ENCODE assay signal across 8 cellular contexts in the genomic region with DNA sequence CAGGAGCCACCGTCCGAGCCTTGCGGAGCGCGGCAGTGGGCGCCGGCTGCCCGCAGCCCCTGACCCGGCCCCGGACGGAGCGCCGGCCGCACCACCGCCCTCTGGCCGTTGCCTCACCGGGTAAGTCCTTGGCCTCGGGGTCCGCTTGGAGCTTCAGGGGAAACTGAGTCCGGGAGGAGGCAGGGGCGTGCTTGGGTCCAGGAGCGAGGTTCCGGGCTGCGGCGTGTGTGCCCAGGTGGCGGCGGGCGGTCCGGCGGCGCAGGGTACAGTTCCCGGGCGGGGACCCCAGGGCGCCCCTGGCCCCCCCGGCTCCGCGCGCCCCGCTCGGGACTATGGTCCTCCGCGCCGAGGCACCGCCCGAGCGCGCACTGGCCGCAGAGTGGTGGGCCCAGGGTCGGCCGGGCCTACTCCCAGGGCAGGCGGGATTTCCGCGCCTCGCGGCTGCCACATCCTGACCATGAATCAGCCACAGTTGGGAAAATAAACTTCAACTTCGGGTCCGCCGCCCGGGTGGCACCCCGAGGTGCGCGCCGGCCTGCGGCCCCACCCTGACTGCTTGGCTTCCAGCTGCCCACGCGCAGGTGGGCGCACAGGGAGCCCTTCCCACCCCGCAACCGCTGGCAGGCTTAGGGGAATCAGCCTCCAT. TPM values are rescaled to one million over a fixed set of nuclear protein-coding genes. Genes with fewer than 3 reads are reported as not detected.
DNase-seq lines count a peak whose midpoint lies in the region; ATAC-seq and TF ChIP-seq lines count a peak whose summit lies in the region.

No MANE protein-coding gene starts in this region.

- H3K27me3 ChIP-seq in mononuclear cell (ENCODE audit: insufficient read depth, low read length) = no peaks in the 10 kb centered on the region

- H3K9me3 ChIP-seq in mononuclear cell (ENCODE audit: low read depth, low read length) = no peaks in the 10 kb centered on the region

- H3K4me3 ChIP-seq in NB4 (ENCODE audit: low read depth, low read length) = peak overlapping the region; percentile 67
- peak overlapping the region; percentile 87 for H3K4me3 ChIP-seq in choroid plexus epithelial cell (ENCODE audit: low read depth, low read length)
- peak overlapping the region; percentile 54 for H3K4me3 ChIP-seq in mononuclear cell (ENCODE audit: low read length)

- TF ChIP-seq POLR2A in NB4 (IDR thresholded peaks at IDR 0.05; ENCODE audit: extremely low read depth, insufficient read length) = no peak

- TF ChIP-seq CTCF in NB4 (IDR thresholded peaks at IDR 0.05; ENCODE audit: low read depth, low read length) = no peak
- no peak for TF ChIP-seq CTCF in choroid plexus epithelial cell (conservative IDR thresholded peaks at IDR 0.05; ENCODE audit: low read depth, low read length)
- no peak for TF ChIP-seq CTCF in GM10266 (IDR thresholded peaks at IDR 0.05; ENCODE audit: control insufficient read depth, insufficient read depth, low read depth, missing control alignments)

- DNase-seq in ELR (ENCODE audit: low read depth) (peak; percentile 70), NB4 (ENCODE audit: low read depth) (peak; percentile 38), choroid plexus epithelial cell (ENCODE audit: low read depth) (no peak), GM10266 (ENCODE audit: extremely low spot score) (no peak), NCI-H1105 (lab: John Stamatoyannopoulos, UW) (no peak)

- ATAC-seq in HG03159 (IDR thresholded peaks at IDR 0.05; ENCODE audit: unreplicated experiment) (no peak), HG03520 (IDR thresholded peaks at IDR 0.05; ENCODE audit: unreplicated experiment) (no peak)

- H3K4me1 ChIP-seq in mononuclear cell (ENCODE audit: insufficient read depth, low read length) = peaks cover 59% of the 10 kb centered on the region

RNA-seq across cellular contexts. Expression of a gene that starts 0.3 kb away (rescaled TPM):
- total RNA-seq in mononuclear cell = 21.6 TPM

RNA-seq across cellular contexts. Expression of a gene that starts 34.3 kb away (rescaled TPM):
- 1.9 TPM for total RNA-seq in mononuclear cell

Comparison
In these comparisons a context has a peak if more than half of its experiments do, and no peak if none do; other contexts are left out.
1. DNase-seq: peak in ELR (single experiment) and NB4 (single experiment); none in choroid plexus epithelial cell (single experiment), GM10266 (single experiment) and NCI-H1105 (single experiment).
2. Peak in every context shown above with its lines, with median percentiles within 50 percentile points of each other: H3K4me3 ChIP-seq.